In genomic region chr2:98824256-98825042, GRCh38 we compare ENCODE assay signal across 12 cellular contexts.
DNase-seq lines count a peak whose midpoint lies in the region.
"Had no signal": no experiment of that assay in that cellular context is flagged by ENCODE, and none has a peak within 500 bp of the region (broad histone marks: within the 10 kb centered on the region; RNA-seq: fewer than 3 reads in every experiment).

No MANE protein-coding gene starts in this region.

- H3K27me3 ChIP-seq in effector memory CD4-positive, alpha-beta T cell (replicated peaks; ENCODE audit: control insufficient read depth, insufficient read depth, low read length, poor library complexity, severe bottlenecking) = no peaks in the 10 kb centered on the region

- H3K4me1 ChIP-seq in effector memory CD4-positive, alpha-beta T cell (ENCODE audit: control insufficient read depth, insufficient read depth, low read length, poor library complexity, severe bottlenecking) = peaks cover 27% of the 10 kb centered on the region

- no peaks in the 10 kb centered on the region for H3K36me3 ChIP-seq in effector memory CD4-positive, alpha-beta T cell (ENCODE audit: control insufficient read depth, insufficient read depth, low read length)

- peak overlapping the region; percentile 33 for H3K27ac ChIP-seq in effector memory CD4-positive, alpha-beta T cell (ENCODE audit: insufficient read depth, low read length, poor library complexity, severe bottlenecking)

- DNase-seq in GF-D8 (lab: John Stamatoyannopoulos, UW) = peak; percentile 68
- peak; percentile 49 to 89 for DNase-seq in NOMO-1 (lab: John Stamatoyannopoulos, UW; ENCODE audit: unreplicated experiment in 2 of 2)
- no peak for DNase-seq in effector memory CD4-positive, alpha-beta T cell
- DNase-seq in pons (ENCODE audit: low spot score) = peak; percentile 43
- no peak for DNase-seq in H4 (ENCODE audit: low spot score)
- no peak for DNase-seq in hypothalamus (lab: John Stamatoyannopoulos, UW)
- no peak for DNase-seq in NCI-H446 (lab: John Stamatoyannopoulos, UW)
- DNase-seq: activated CD4-positive, alpha-beta memory T cell treated with anti-CD3 and anti-CD28 coated beads, Interleukin-2, amount 10 ng/mL, durations not matched to agents 7 days and 5 days; NCI-H1694; NCI-H774; stimulated activated CD4-positive, alpha-beta T cell treated with anti-CD3 and anti-CD28 coated beads, Interleukin-4, amount 100 ng/mL, for 4 hours had no signal

- no peak overlapping the region for H3K4me3 ChIP-seq in effector memory CD4-positive, alpha-beta T cell (ENCODE audit: insufficient read depth, low read depth, low read length, poor library complexity, severe bottlenecking)

- no peaks in the 10 kb centered on the region for H3K9me3 ChIP-seq in effector memory CD4-positive, alpha-beta T cell (ENCODE audit: control insufficient read depth, low read length)
- H3K9me3 ChIP-seq: SK-N-SH had no signal

Comparison
In these comparisons a context has a peak if more than half of its experiments do, and no peak if none do; other contexts are left out.
1. DNase-seq: peak in GF-D8 (single experiment), NOMO-1 (2 of 2) and pons (single experiment); none in effector memory CD4-positive, alpha-beta T cell (0 of 3), H4 (single experiment), hypothalamus (0 of 51) and NCI-H446 (0 of 2).